16 cellular contexts compared by ENCODE assay signal in genomic region chrX:75303795-75304194, GRCh38. TPM values are rescaled to one million over a fixed set of nuclear protein-coding genes. Genes with fewer than 3 reads are reported as not detected.
DNase-seq lines count a peak whose midpoint lies in the region; TF ChIP-seq lines count a peak whose summit lies in the region.
"Had no signal": no experiment of that assay in that cellular context is flagged by ENCODE, and none has a peak within 500 bp of the region (broad histone marks: within the 10 kb centered on the region; RNA-seq: fewer than 3 reads in every experiment).

No MANE protein-coding gene starts in this region.

- TF ChIP-seq CTCF in esophagus squamous epithelium (IDR thresholded peaks at IDR 0.05) = no peak

- TF ChIP-seq POLR2A in esophagus squamous epithelium (IDR thresholded peaks at IDR 0.05) = no peak

- peak; percentile 26 for DNase-seq in Caki2 (ENCODE audit: low read depth)
- peak; percentile 32 for DNase-seq in LHCN-M2 (ENCODE audit: low read depth)
- DNase-seq in fibroblast of gingiva (ENCODE audit: low read depth) = peak; percentile 62
- DNase-seq in renal cortical epithelial cell (ENCODE audit: low read depth) = peak; percentile 47
- no peak for DNase-seq in stimulated activated CD4-positive, alpha-beta T cell treated with anti-CD3 and anti-CD28 coated beads, Interleukin-2, amount 100 ng/mL, for 48 hours
- no peak for DNase-seq in esophagus squamous epithelium (lab: John Stamatoyannopoulos, UW)
- DNase-seq in DMS53 treated with DMSO at 0.1 percent for 48 hours (lab: John Stamatoyannopoulos, UW; ENCODE audit: unreplicated experiment) = no peak
- no peak for DNase-seq in NCI-H1694 treated with DMSO at 0.1 percent for 48 hours (lab: John Stamatoyannopoulos, UW)
- DNase-seq: adrenal gland, DMS79 treated with DMSO at 0.1 percent for 48 hours, hypothalamus, KBM-7, left cardiac atrium, NCI-H1105 had no signal

- H3K36me3 ChIP-seq in esophagus squamous epithelium = peaks cover 0 to 37% (median 0%) of the 10 kb centered on the region in 3 donors
- H3K36me3 ChIP-seq: adrenal gland had no signal

- H3K9me3 ChIP-seq in esophagus squamous epithelium = no peaks in the 10 kb centered on the region
- H3K9me3 ChIP-seq: adrenal gland had no signal

- intact Hi-C loops in esophagus squamous epithelium (cut with DNase I) = no loop called here

- no peaks in the 10 kb centered on the region for H3K4me1 ChIP-seq in esophagus squamous epithelium
- H3K4me1 ChIP-seq: adrenal gland, esophagus muscularis mucosa had no signal

- H3K27ac ChIP-seq in esophagus squamous epithelium = no peak overlapping the region
- H3K27ac ChIP-seq: adrenal gland, esophagus muscularis mucosa, HL-60 had no signal

- H3K27me3 ChIP-seq in esophagus squamous epithelium = no peaks in the 10 kb centered on the region
- H3K27me3 ChIP-seq: adrenal gland, esophagus muscularis mucosa had no signal

- in situ Hi-C loops in Caki2 (cut with HindIII; ENCODE audit: low pct_unique_long_range_greater_than_20kb, low sequenced_read_pairs) = no loop called here

- H3K4me3 ChIP-seq in esophagus squamous epithelium = no peak overlapping the region
- H3K4me3 ChIP-seq: adrenal gland, esophagus muscularis mucosa had no signal

RNA-seq across cellular contexts. Expression of gene UPRT, which starts 29.9 kb away (rescaled TPM):
- 7.1 and 8.2 TPM in 2 replicates for total RNA-seq in Caki2 (2014; rRNA removed; shearing (Covaris generic); ENCODE audit: low replicate concordance)
- total RNA-seq in LHCN-M2 (2014; rRNA removed) (16.4 and 18.3 TPM in 2 replicates), renal cortical epithelial cell (23.1 and 26.9 TPM in 2 replicates), esophagus squamous epithelium (10 to 100 TPM in 2 of 4 donors, 1 to 10 TPM in 2; 6.9 to 15.9 (median 11.8) TPM)
- 15.2 TPM for polyA plus RNA-seq in LHCN-M2 (2012)

Comparison
In these comparisons a context has a peak if more than half of its experiments do, and no peak if none do; other contexts are left out.
1. DNase-seq: peak in Caki2 (single experiment), LHCN-M2 (single experiment), fibroblast of gingiva (single experiment) and renal cortical epithelial cell (single experiment); none in stimulated activated CD4-positive, alpha-beta T cell treated with anti-CD3 and anti-CD28 coated beads, Interleukin-2, amount 100 ng/mL, for 48 hours (0 of 2), esophagus squamous epithelium (single experiment), DMS53 treated with DMSO at 0.1 percent for 48 hours (single experiment) and NCI-H1694 treated with DMSO at 0.1 percent for 48 hours (single experiment).